In genomic region chr2:71129114-71129890, GRCh38 we compare ENCODE assay signal across 8 cellular contexts. TPM values are rescaled to one million over a fixed set of nuclear protein-coding genes. Genes with fewer than 3 reads are reported as not detected.
DNase-seq lines count a peak whose midpoint lies in the region; ATAC-seq and TF ChIP-seq lines count a peak whose summit lies in the region.

No MANE protein-coding gene starts in this region.

- H3K4me1 Mint-ChIP-seq in activated T-cell treated with anti-CD3 and anti-CD28 coated beads, Interleukin-2, amount 50 U/mL, for 72 hours (ENCODE audit: low read depth) = peaks cover 18% of the 10 kb centered on the region
- peaks cover 13% of the 10 kb centered on the region for H3K4me1 Mint-ChIP-seq in activated T-cell treated with anti-CD3 and anti-CD28 coated beads, Interleukin-2, amount 50 U/mL, for 4 hours (ENCODE audit: low read depth)

- peaks cover 1 to 2% of the 10 kb centered on the region in 2 donors for H3K36me3 Mint-ChIP-seq in activated T-cell treated with anti-CD3 and anti-CD28 coated beads, Interleukin-2, amount 50 U/mL, for 72 hours (ENCODE audit: insufficient read depth in 2 of 2)
- peaks cover 2% of the 10 kb centered on the region for H3K36me3 Mint-ChIP-seq in activated T-cell treated with anti-CD3 and anti-CD28 coated beads, Interleukin-2, amount 50 U/mL, for 4 hours (ENCODE audit: insufficient read depth)

- peak overlapping the region; percentile 93 for H3K9ac ChIP-seq in SK-N-MC (ENCODE audit: insufficient read length)

- no peak for ATAC-seq in activated T-cell treated with anti-CD3 and anti-CD28 coated beads, Interleukin-2, amount 50 U/mL, for 72 hours (replicated peaks in 1 of 2)
- ATAC-seq in activated T-cell treated with anti-CD3 and anti-CD28 coated beads, Interleukin-2, amount 50 U/mL, for 4 hours = no peak
- ATAC-seq in GM19023 (IDR thresholded peaks at IDR 0.05; ENCODE audit: unreplicated experiment) (no peak), GM21423 (IDR thresholded peaks at IDR 0.05; ENCODE audit: unreplicated experiment) (no peak)

- no peaks in the 10 kb centered on the region for H3K27me3 Mint-ChIP-seq in activated T-cell treated with anti-CD3 and anti-CD28 coated beads, Interleukin-2, amount 50 U/mL, for 72 hours (ENCODE audit: low read depth)
- no peaks in the 10 kb centered on the region for H3K27me3 Mint-ChIP-seq in activated T-cell treated with anti-CD3 and anti-CD28 coated beads, Interleukin-2, amount 50 U/mL, for 4 hours (ENCODE audit: low read depth)

- H3K9me3 ChIP-seq in SK-N-MC (ENCODE audit: low read depth, low read length) (no peaks in the 10 kb centered on the region), iPS-18c (ENCODE audit: control insufficient read depth, insufficient read depth, low read length) (no peaks in the 10 kb centered on the region), tibial artery (no peaks in the 10 kb centered on the region)

- peak overlapping the region; percentile 85 for H3K27ac Mint-ChIP-seq in activated T-cell treated with anti-CD3 and anti-CD28 coated beads, Interleukin-2, amount 50 U/mL, for 72 hours

- H3K27me3 ChIP-seq in tibial artery = no peaks in the 10 kb centered on the region

- peak overlapping the region; percentile 95 for H3K4me3 ChIP-seq in SK-N-MC
- peak overlapping the region; percentile 97 for H3K4me3 ChIP-seq in iPS-18c (ENCODE audit: insufficient read depth, low read depth, low read length)
- peak overlapping the region; percentile 78 to 94 for H3K4me3 ChIP-seq in tibial artery

- DNase-seq in activated T-cell treated with anti-CD3 and anti-CD28 coated beads, Interleukin-2, amount 50 U/mL, for 72 hours = no peak
- no peak for DNase-seq in activated T-cell treated with anti-CD3 and anti-CD28 coated beads, Interleukin-2, amount 50 U/mL, for 4 hours
- DNase-seq in SK-N-MC (ENCODE audit: low read depth, low spot score) = no peak
- no peak for DNase-seq in tibial artery
- no peak for DNase-seq in activated CD8-positive, alpha-beta memory T cell treated with anti-CD3 and anti-CD28 coated beads, Interleukin-2, amount 50 U/mL, for 4 hours

- H3K36me3 ChIP-seq in SK-N-MC (ENCODE audit: insufficient read depth, low read length) (peaks cover 22% of the 10 kb centered on the region), tibial artery (peaks cover 0 to 6% (median 6%) of the 10 kb centered on the region in 3 donors)

- intact Hi-C loops in tibial artery (cut with DNase I; ENCODE audit: low total_unique reads) = no loop called here

- no peaks in the 10 kb centered on the region for H3K9me3 Mint-ChIP-seq in activated T-cell treated with anti-CD3 and anti-CD28 coated beads, Interleukin-2, amount 50 U/mL, for 72 hours
- no peaks in the 10 kb centered on the region for H3K9me3 Mint-ChIP-seq in activated T-cell treated with anti-CD3 and anti-CD28 coated beads, Interleukin-2, amount 50 U/mL, for 4 hours

- H3K4me3 Mint-ChIP-seq in activated T-cell treated with anti-CD3 and anti-CD28 coated beads, Interleukin-2, amount 50 U/mL, for 72 hours = no peak overlapping the region
- no peak overlapping the region for H3K4me3 Mint-ChIP-seq in activated T-cell treated with anti-CD3 and anti-CD28 coated beads, Interleukin-2, amount 50 U/mL, for 4 hours

- peaks cover 0 to 40% (median 33%) of the 10 kb centered on the region in 4 donors for H3K4me1 ChIP-seq in tibial artery

- no peak overlapping the region for H3K27ac ChIP-seq in SK-N-MC
- H3K27ac ChIP-seq in tibial artery = peak overlapping the region; percentile 92

- TF ChIP-seq CTCF in tibial artery (IDR thresholded peaks at IDR 0.05) = no peak

RNA-seq across cellular contexts. Expression of gene MCEE, which starts 0.7 kb away (rescaled TPM):
- total RNA-seq in activated T-cell treated with anti-CD3 and anti-CD28 coated beads, Interleukin-2, amount 50 U/mL, for 72 hours = 10 to 100 TPM; 20.8 to 31.8 TPM
- total RNA-seq in activated T-cell treated with anti-CD3 and anti-CD28 coated beads, Interleukin-2, amount 50 U/mL, for 4 hours = 10 to 100 TPM in 1 of 3 donors, 1 to 10 TPM in 2; 8.4 to 10.6 (median 8.6) TPM

RNA-seq across cellular contexts. Expression of gene MPHOSPH10, which starts 1.1 kb away (rescaled TPM):
- total RNA-seq in activated T-cell treated with anti-CD3 and anti-CD28 coated beads, Interleukin-2, amount 50 U/mL, for 72 hours = 10 to 100 TPM; 35.0 to 35.8 TPM
- 10 to 100 TPM; 85.0 to 90.0 (median 85.7) TPM for total RNA-seq in activated T-cell treated with anti-CD3 and anti-CD28 coated beads, Interleukin-2, amount 50 U/mL, for 4 hours
